In the genomic region with DNA sequence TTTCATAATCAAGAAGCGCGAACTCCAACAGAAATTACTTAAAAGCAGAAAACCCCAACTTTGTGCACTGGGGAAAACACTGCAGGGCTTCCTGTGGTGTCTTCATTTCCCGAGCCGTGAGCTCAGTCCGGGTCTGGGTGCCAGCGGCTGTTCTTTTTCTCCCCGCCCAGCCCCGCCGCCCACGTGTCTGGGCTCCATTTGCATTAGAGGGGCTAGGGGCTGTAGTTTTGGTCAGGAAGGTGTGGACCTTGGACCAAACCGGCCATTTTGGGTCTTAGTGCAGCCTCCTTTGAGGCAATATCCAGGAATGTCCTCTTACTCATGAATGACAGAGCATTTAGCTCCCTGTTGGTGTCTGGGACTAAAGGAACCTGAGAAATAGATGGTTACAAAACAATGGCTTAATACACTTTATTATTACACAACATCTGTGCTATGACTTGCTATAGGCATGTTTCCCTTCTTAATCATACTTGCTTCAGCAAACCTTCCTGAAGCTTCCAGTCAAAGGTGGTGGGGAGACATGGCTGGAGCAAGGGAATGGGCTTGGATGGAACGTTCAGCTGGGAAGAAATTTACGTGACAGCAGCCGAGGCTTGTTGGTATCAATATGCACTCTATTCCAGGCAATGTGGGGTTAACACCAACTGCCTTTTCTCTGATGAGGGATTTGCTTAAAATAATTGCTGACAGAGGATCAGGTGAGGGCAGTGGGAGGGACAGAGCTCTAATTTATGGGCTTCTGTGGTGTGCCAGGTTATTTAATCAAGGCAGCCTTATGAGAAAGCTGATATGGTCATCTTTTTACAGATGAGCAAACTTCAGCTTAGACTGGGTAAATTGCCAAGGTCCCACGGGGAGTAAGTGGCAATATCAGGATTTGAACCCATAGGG, we compare ENCODE assay signal across 8 cellular contexts. TPM values are rescaled to one million over a fixed set of nuclear protein-coding genes. Genes with fewer than 3 reads are reported as not detected.
DNase-seq lines count a peak whose midpoint lies in the region; ATAC-seq and TF ChIP-seq lines count a peak whose summit lies in the region.

No MANE protein-coding gene starts in this region.

- H3K23ac ChIP-seq in H9 (ENCODE audit: insufficient read length, low read depth, low read length): no peak overlapping the region
- H3K23ac ChIP-seq in neuronal stem cell (ENCODE audit: low read depth, low read length, poor library complexity): no peak overlapping the region

- no peaks in the 10 kb centered on the region for H3K9me3 Mint-ChIP-seq in CD4-positive, CD25-positive, alpha-beta regulatory T cell
- H3K9me3 Mint-ChIP-seq in H9: no peaks in the 10 kb centered on the region

- H3K36me3 Mint-ChIP-seq in CD4-positive, CD25-positive, alpha-beta regulatory T cell: no peaks in the 10 kb centered on the region
- H3K36me3 Mint-ChIP-seq in H9 (ENCODE audit: insufficient read depth in 1 of 3, low read depth in 3 of 3): peaks cover 0 to 11% (median 0%) of the 10 kb centered on the region in 3 experiments; a peak in 4 of 7 replicates

- H3K4me3 Mint-ChIP-seq in CD4-positive, CD25-positive, alpha-beta regulatory T cell: peak overlapping the region; percentile 68 to 98 (median 92)
- peak overlapping the region; percentile 89 to 97 for H3K4me3 Mint-ChIP-seq in H9

- peaks cover 11 to 82% (median 55%) of the 10 kb centered on the region in 4 donors for H3K4me1 Mint-ChIP-seq in CD4-positive, CD25-positive, alpha-beta regulatory T cell
- H3K4me1 Mint-ChIP-seq in H9: peaks cover 37 to 43% of the 10 kb centered on the region in 2 experiments

- H3K9ac ChIP-seq in H9 (ENCODE audit: extremely low read depth, insufficient read length, low read length): peak overlapping the region; percentile 26
- peak overlapping the region; percentile 73 for H3K9ac ChIP-seq in neuronal stem cell (ENCODE audit: low read depth, low read length, poor library complexity)

- TF ChIP-seq CTCF in H9 (conservative IDR thresholded peaks at IDR 0.05) (no peak), gastroesophageal sphincter (IDR thresholded peaks at IDR 0.05) (no peak)

- H4K5ac ChIP-seq in H9 (ENCODE audit: insufficient read length, low read depth, low read length): no peak overlapping the region

- H3K4me1 ChIP-seq in CD4-positive, CD25-positive, alpha-beta regulatory T cell (ENCODE audit: control insufficient read depth, insufficient read depth, low read length, poor library complexity, severe bottlenecking): peaks cover 64% of the 10 kb centered on the region
- peaks cover 4% of the 10 kb centered on the region; the same call in 1 of the 2 replicates for H3K4me1 ChIP-seq in H9 (ENCODE audit: insufficient read depth, low read length)
- peaks cover 0 to 70% (median 19%) of the 10 kb centered on the region in 3 donors for H3K4me1 ChIP-seq in gastroesophageal sphincter
- H3K4me1 ChIP-seq in neuronal stem cell (ENCODE audit: control insufficient read depth in 2 of 2, insufficient read depth in 1 of 2, low read depth in 1 of 2, low read length in 2 of 2): peaks cover 13 to 27% of the 10 kb centered on the region in 2 donors

- no peaks in the 10 kb centered on the region for H3K79me2 ChIP-seq in H9 (ENCODE audit: insufficient read depth, low read length)

- peak overlapping the region; percentile 83 for H3K4me3 ChIP-seq in CD4-positive, CD25-positive, alpha-beta regulatory T cell (ENCODE audit: low read depth, low read length)
- H3K4me3 ChIP-seq in gastroesophageal sphincter (peak overlapping the region; percentile 64 to 89), neuronal stem cell (ENCODE audit: low read length in 2 of 2) (peak overlapping the region; percentile 89 to 94)

- no peak overlapping the region for H3K56ac ChIP-seq in H9 (ENCODE audit: insufficient read length, low read depth, low read length)

- no peak overlapping the region for H3T11ph ChIP-seq in H9 (ENCODE audit: low read length)

- H2BK120ac ChIP-seq in H9 (ENCODE audit: low read depth, low read length, poor library complexity, severe bottlenecking) (no peak overlapping the region), neuronal stem cell (ENCODE audit: low read depth, low read length) (no peak overlapping the region)

- H3K9me3 ChIP-seq in CD4-positive, CD25-positive, alpha-beta regulatory T cell (ENCODE audit: control insufficient read depth in 2 of 2, low read length in 2 of 2): no peaks in the 10 kb centered on the region
- no peaks in the 10 kb centered on the region for H3K9me3 ChIP-seq in H9 (ENCODE audit: control insufficient read depth, low read depth, low read length)
- H3K9me3 ChIP-seq in gastroesophageal sphincter: no peaks in the 10 kb centered on the region
- no peaks in the 10 kb centered on the region for H3K9me3 ChIP-seq in neuronal stem cell (replicated peaks in 1 of 2; ENCODE audit: control insufficient read depth in 2 of 2, insufficient read depth in 1 of 2, low read depth in 1 of 2, low read length in 2 of 2)

- H2AFZ ChIP-seq in H9 (ENCODE audit: low read length) (no peak overlapping the region), neuronal stem cell (ENCODE audit: low read length) (peak overlapping the region; percentile 98)

- H3K4me2 ChIP-seq in H9 (ENCODE audit: insufficient read depth, insufficient read length, low read length): peak overlapping the region; percentile 61
- H3K4me2 ChIP-seq in neuronal stem cell (ENCODE audit: insufficient read depth, low read length, poor library complexity, severe bottlenecking): peak overlapping the region; percentile 72

- H2BK12ac ChIP-seq in H9 (ENCODE audit: insufficient read length, low read depth, low read length): no peak overlapping the region
- H2BK12ac ChIP-seq in neuronal stem cell (ENCODE audit: low read length): no peak overlapping the region

- H3K27me3 Mint-ChIP-seq in CD4-positive, CD25-positive, alpha-beta regulatory T cell: no peaks in the 10 kb centered on the region
- H3K27me3 Mint-ChIP-seq in H9 (ENCODE audit: low read depth): no peaks in the 10 kb centered on the region; the same call in 1 of the 2 replicates

- no peaks in the 10 kb centered on the region for H3K27me3 ChIP-seq in CD4-positive, CD25-positive, alpha-beta regulatory T cell (ENCODE audit: control insufficient read depth, insufficient read depth, low read length)
- no peaks in the 10 kb centered on the region for H3K27me3 ChIP-seq in H9 (ENCODE audit: insufficient read depth, low read length)
- no peaks in the 10 kb centered on the region for H3K27me3 ChIP-seq in gastroesophageal sphincter
- H3K27me3 ChIP-seq in neuronal stem cell (ENCODE audit: control insufficient read depth in 3 of 3, insufficient read depth in 3 of 3, low read depth in 1 of 3, low read length in 3 of 3): no peaks in the 10 kb centered on the region

- no peak overlapping the region for H2AK5ac ChIP-seq in H9 (ENCODE audit: insufficient read length, low read length)
- H2AK5ac ChIP-seq in neuronal stem cell (ENCODE audit: low read depth, low read length): no peak overlapping the region

- no peak overlapping the region for H2BK20ac ChIP-seq in H9 (ENCODE audit: low read depth, low read length, poor library complexity, severe bottlenecking)

- no peak for TF ChIP-seq POLR2A in gastroesophageal sphincter (IDR thresholded peaks at IDR 0.05)

- no peak overlapping the region for H4K91ac ChIP-seq in H9 (ENCODE audit: insufficient read length, low read depth, low read length)
- H4K91ac ChIP-seq in neuronal stem cell (ENCODE audit: low read depth, low read length, poor library complexity): no peak overlapping the region

- no CpG with 5 or more reads among the region's 15 CpGs for WGBS in H9 (ENCODE audit: extremely low coverage, insufficient read length, low lambda C conversion rate)
- 11 to 70% methylated on average over 3 to 13 of the region's 15 CpGs for WGBS in gastroesophageal sphincter (ENCODE audit: low coverage in 1 of 2), 2 donors
- WGBS in neuronal stem cell (ENCODE audit: extremely low coverage in 2 of 2, insufficient read length in 2 of 2, insufficient replicate concordance in 1 of 2), 2 donors: no CpG with 5 or more reads among the region's 15 CpGs

- peak overlapping the region; percentile 76 for H3K27ac ChIP-seq in CD4-positive, CD25-positive, alpha-beta regulatory T cell (ENCODE audit: insufficient read depth, low read length, poor library complexity, severe bottlenecking)
- peak overlapping the region; percentile 2 for H3K27ac ChIP-seq in H9 (ENCODE audit: insufficient read length, low read depth, low read length)
- peak overlapping the region; percentile 55 to 94 (median 90) for H3K27ac ChIP-seq in gastroesophageal sphincter
- peak overlapping the region; percentile 28 for H3K27ac ChIP-seq in neuronal stem cell (replicated peaks; ENCODE audit: low read length)

- H4K20me1 ChIP-seq in H9 (ENCODE audit: control insufficient read depth, insufficient read depth, insufficient read length): no peaks in the 10 kb centered on the region

- no peak overlapping the region for H2BK5ac ChIP-seq in H9 (ENCODE audit: insufficient read length, low read length)
- no peak overlapping the region for H2BK5ac ChIP-seq in neuronal stem cell (ENCODE audit: low read length)

- H4K8ac ChIP-seq in H9 (replicated peaks; ENCODE audit: insufficient read length, low read depth, low read length) (no peak overlapping the region), neuronal stem cell (ENCODE audit: low read depth, low read length) (no peak overlapping the region)

- peak in 2 of 3 donors; percentile 38 to 67 for DNase-seq in CD4-positive, CD25-positive, alpha-beta regulatory T cell
- DNase-seq in H9 (peak; percentile 68), NOMO-1 treated with dmso at 0.1 percent for 144 hours (lab: John Stamatoyannopoulos, UW; ENCODE audit: unreplicated experiment) (peak; percentile 82), neuronal stem cell (ENCODE audit: low spot score) (no peak)
- DNase-seq in activated naive CD4-positive, alpha-beta T cell treated with Interleukin-2 at 50 U/mL for 16 hours: peak; percentile 46

- no peaks in the 10 kb centered on the region for H3K79me1 ChIP-seq in H9 (ENCODE audit: insufficient read depth, low read depth, low read length, poor library complexity, severe bottlenecking)
- no peaks in the 10 kb centered on the region for H3K79me1 ChIP-seq in neuronal stem cell (ENCODE audit: low read depth, low read length)

- no peak overlapping the region for H2BK15ac ChIP-seq in H9 (ENCODE audit: low read depth, low read length)
- no peak overlapping the region for H2BK15ac ChIP-seq in neuronal stem cell (ENCODE audit: low read length)

- H3K14ac ChIP-seq in H9 (ENCODE audit: insufficient read depth, low read length) (peak overlapping the region; percentile 7; the same call in 1 of the 2 replicates), neuronal stem cell (ENCODE audit: low read length) (no peak overlapping the region)

- H3K18ac ChIP-seq in H9 (ENCODE audit: insufficient read length, low read depth, low read length): peak overlapping the region; percentile 2
- no peak overlapping the region for H3K18ac ChIP-seq in neuronal stem cell (ENCODE audit: low read length)

- H3K4ac ChIP-seq in H9 (ENCODE audit: low read depth, low read length) (no peak overlapping the region), neuronal stem cell (ENCODE audit: low read length) (no peak overlapping the region)

- peaks cover 6% of the 10 kb centered on the region for H3K23me2 ChIP-seq in H9 (ENCODE audit: insufficient read length, low read depth, low read length, poor library complexity, severe bottlenecking)

- TF ChIP-seq EP300 in gastroesophageal sphincter (IDR thresholded peaks at IDR 0.05): no peak

- H3K27ac Mint-ChIP-seq in CD4-positive, CD25-positive, alpha-beta regulatory T cell: peak overlapping the region; percentile 45 to 81 (median 49)
- H3K27ac Mint-ChIP-seq in H9: peak overlapping the region; percentile 91 to 92 (median 91)

- H3K36me3 ChIP-seq in CD4-positive, CD25-positive, alpha-beta regulatory T cell (ENCODE audit: control insufficient read depth, insufficient read depth, low read length): no peaks in the 10 kb centered on the region
- H3K36me3 ChIP-seq in gastroesophageal sphincter: no peaks in the 10 kb centered on the region
- H3K36me3 ChIP-seq in neuronal stem cell (replicated peaks in 1 of 2; ENCODE audit: control insufficient read depth in 2 of 2, insufficient read depth in 2 of 2, low read length in 2 of 2): no peaks in the 10 kb centered on the region

- peak; percentile 46 to 59 for ATAC-seq in CD4-positive, CD25-positive, alpha-beta regulatory T cell (ENCODE audit: low read depth in 2 of 2)
- ATAC-seq in gastroesophageal sphincter (peak; percentile 66), GM18870 (IDR thresholded peaks at IDR 0.05; ENCODE audit: unreplicated experiment) (no peak), HG02885 (IDR thresholded peaks at IDR 0.05; ENCODE audit: poor library complexity, unreplicated experiment) (no peak)

RNA-seq across cellular contexts. Expression of a gene that starts 1.1 kb away (rescaled TPM):
- 25.2 TPM for total RNA-seq in CD4-positive, CD25-positive, alpha-beta regulatory T cell
- 100 to 1,000 TPM in 1 of 4 donors, 10 to 100 TPM in 3; 65.1 to 113 (median 78.0) TPM for polyA plus RNA-seq in CD4-positive, CD25-positive, alpha-beta regulatory T cell
- total RNA-seq in H9 (2021) (58.8 and 60.9 TPM in 2 replicates), gastroesophageal sphincter (10 to 100 TPM; 32.2 to 56.4 (median 40.5) TPM)
- 40.4 TPM for polyA plus RNA-seq in neuronal stem cell (2013, experiment 1 of 2)
- polyA plus RNA-seq in neuronal stem cell (2013, experiment 2 of 2): 41.2 TPM

RNA-seq across cellular contexts. Expression of a gene that starts 25.0 kb away (rescaled TPM):
- total RNA-seq in CD4-positive, CD25-positive, alpha-beta regulatory T cell: not detected
- 1 to 10 TPM in 2 of 4 donors, under 1 TPM in 1, not detected in 1; 0.61 to 1.3 (median 1.0) TPM for polyA plus RNA-seq in CD4-positive, CD25-positive, alpha-beta regulatory T cell
- 0.39 TPM in 1 of 2 replicates, not detected in the other for total RNA-seq in H9 (2021)
- total RNA-seq in gastroesophageal sphincter: 1 to 10 TPM in 2 of 4 donors, under 1 TPM in 2; 0.35 to 1.4 (median 0.75) TPM
- polyA plus RNA-seq in neuronal stem cell (2013, experiment 1 of 2): 0.77 TPM
- polyA plus RNA-seq in neuronal stem cell (2013, experiment 2 of 2): 0.60 TPM

RNA-seq across cellular contexts. Expression of a gene that starts 45.5 kb away (rescaled TPM):
- total RNA-seq in CD4-positive, CD25-positive, alpha-beta regulatory T cell: not detected
- polyA plus RNA-seq in CD4-positive, CD25-positive, alpha-beta regulatory T cell: under 1 TPM in 2 of 4 donors, not detected in 2; 0.06 to 0.11 TPM
- 20.1 and 20.5 TPM in 2 replicates for total RNA-seq in H9 (2021)
- total RNA-seq in gastroesophageal sphincter: under 1 TPM in 3 of 4 donors, not detected in 1; 0.08 to 0.16 (median 0.12) TPM
- 9.5 TPM for polyA plus RNA-seq in neuronal stem cell (2013, experiment 1 of 2)
- polyA plus RNA-seq in neuronal stem cell (2013, experiment 2 of 2): 9.7 TPM

RNA-seq across cellular contexts. Expression of a gene that starts 56.0 kb away (rescaled TPM):
- 28.7 TPM for total RNA-seq in CD4-positive, CD25-positive, alpha-beta regulatory T cell
- polyA plus RNA-seq in CD4-positive, CD25-positive, alpha-beta regulatory T cell: 10 to 100 TPM; 49.3 to 75.3 (median 55.3) TPM
- total RNA-seq in H9 (2021): 283 and 289 TPM in 2 replicates
- total RNA-seq in gastroesophageal sphincter: 10 to 100 TPM; 19.4 to 43.7 (median 24.3) TPM
- polyA plus RNA-seq in neuronal stem cell (2013, experiment 1 of 2): 132 TPM
- polyA plus RNA-seq in neuronal stem cell (2013, experiment 2 of 2): 126 TPM

Comparison
In these comparisons a context has a peak if more than half of its experiments do, and no peak if none do; other contexts are left out.
1. ATAC-seq: peak in CD4-positive, CD25-positive, alpha-beta regulatory T cell (2 of 2) and gastroesophageal sphincter (single experiment); none in GM18870 (single experiment) and HG02885 (single experiment).
2. H3K27ac ChIP-seq: peak in every context shown above with its lines; median percentile 90 in gastroesophageal sphincter; 76 in CD4-positive, CD25-positive, alpha-beta regulatory T cell; 28 in neuronal stem cell; 2 in H9.
3. RNA of a gene that starts 45.5 kb away (total RNA-seq): 20.1 to 20.5 TPM in H9; 0.08 to 0.16 TPM in gastroesophageal sphincter and not detected in CD4-positive, CD25-positive, alpha-beta regulatory T cell (single experiment); every median in the first group is over 10 times any median in the second.
4. Peak in every context shown above with its lines, with median percentiles within 50 percentile points of each other: H3K4me3 ChIP-seq.